ENCODE assay signal across 18 cellular contexts in the genomic region with DNA sequence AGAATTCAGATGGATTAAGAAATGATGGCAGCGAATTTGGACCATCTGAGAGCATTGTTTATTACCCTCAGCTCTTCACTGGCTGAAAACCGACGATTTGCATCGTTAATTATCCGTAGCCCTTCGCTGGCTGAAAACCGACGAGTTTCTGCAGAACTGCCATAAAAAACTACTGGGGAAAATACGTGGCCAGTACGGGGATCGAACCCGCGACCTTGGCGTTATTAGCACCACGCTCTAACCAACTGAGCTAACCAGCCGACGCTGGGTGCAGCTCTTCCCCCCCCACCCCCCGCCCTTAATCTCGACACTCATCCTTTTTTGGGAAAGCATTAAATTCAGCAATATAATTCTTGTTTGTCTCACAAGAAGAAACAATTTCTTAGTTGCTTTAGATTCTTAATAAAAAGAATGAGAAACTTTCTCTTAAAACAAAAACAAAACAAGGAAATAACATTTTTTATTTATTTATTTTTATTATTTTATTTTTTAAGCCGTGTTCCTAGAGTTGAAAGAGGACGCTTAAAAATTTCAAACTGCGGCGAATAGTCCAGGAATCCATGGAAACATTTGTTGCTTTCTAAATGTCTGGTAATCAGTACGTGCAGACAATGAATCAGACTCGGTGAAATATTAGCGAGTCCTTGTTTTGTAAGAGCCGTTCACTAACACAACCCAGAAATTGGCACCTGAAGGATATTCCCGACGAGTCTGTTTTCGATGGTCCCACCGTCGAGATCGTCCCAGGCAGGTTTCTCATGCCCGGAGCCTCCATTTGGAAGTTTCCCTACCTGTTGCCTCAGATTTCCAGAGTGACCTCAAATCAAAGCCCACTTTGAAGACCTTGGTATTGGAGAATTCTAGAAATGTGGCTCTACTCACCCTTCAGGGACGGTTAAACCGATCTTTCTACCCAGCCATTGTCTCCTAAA. TPM values are rescaled to one million over a fixed set of nuclear protein-coding genes. Genes with fewer than 3 reads are reported as not detected.
DNase-seq lines count a peak whose midpoint lies in the region; ATAC-seq, FAIRE-seq and TF ChIP-seq lines count a peak whose summit lies in the region.
"Had no signal": no experiment of that assay in that cellular context is flagged by ENCODE, and none has a peak within 500 bp of the region (broad histone marks: within the 10 kb centered on the region; RNA-seq: fewer than 3 reads in every experiment).

No MANE protein-coding gene starts in this region.

- TF ChIP-seq RAD21 in IMR-90 (IDR thresholded peaks at IDR 0.05; ENCODE audit: low read length) (no peak), H1 (IDR thresholded peaks at IDR 0.05 in 1 of 2, conservative IDR thresholded peaks at IDR 0.05 in 1 of 2; ENCODE audit: low read depth in 2 of 2, low read length in 2 of 2) (no peak)

- H2AK5ac ChIP-seq in IMR-90 (ENCODE audit: low read depth, low read length) (no peak overlapping the region), H1 (ENCODE audit: low read depth, low read length) (no peak overlapping the region)

- H4K91ac ChIP-seq in IMR-90 (ENCODE audit: insufficient read depth, low read depth, low read length): no peak overlapping the region
- no peak overlapping the region for H4K91ac ChIP-seq in H1 (replicated peaks; ENCODE audit: insufficient read length, low read length)

- 38% methylated on average over 20 of the region's 36 CpGs for WGBS in mammary epithelial cell (ENCODE audit: low coverage, missing lambda C conversion rate)
- WGBS in IMR-90 (ENCODE audit: extremely low coverage in 2 of 2, insufficient read length in 1 of 2), 2 experiments: 19% methylated on average over 13 of the region's 36 CpGs; no CpG with 5 or more reads in 1 of the 2 experiments
- 14% methylated on average over 36 of the region's 36 CpGs; no CpG with 5 or more reads in 1 of the 2 experiments for WGBS in H1 (ENCODE audit: extremely low coverage in 1 of 2, insufficient coverage in 1 of 2, insufficient read length in 1 of 2, insufficient replicate concordance in 2 of 2, low coverage in 1 of 2, low lambda C conversion rate in 2 of 2, missing lambda C conversion rate in 1 of 2), 2 experiments

- peaks cover 5% of the 10 kb centered on the region for H3K23me2 ChIP-seq in H1 (ENCODE audit: low read depth, low read length)

- H3K4ac ChIP-seq in IMR-90 (ENCODE audit: low read depth, low read length) (no peak overlapping the region), H1 (replicated peaks; ENCODE audit: insufficient read length, low read depth, low read length) (no peak overlapping the region)

- dilution Hi-C loops in mammary epithelial cell (cut with HindIII; ENCODE audit: low sequenced_read_pairs): no loop called here
- dilution Hi-C loops in IMR-90 (cut with HindIII; ENCODE audit: low sequenced_read_pairs, unreplicated experiment): no loop called here

- H3K4me2 ChIP-seq in mammary epithelial cell (ENCODE audit: insufficient read depth, low read depth, low read length) (peak overlapping the region; percentile 31), IMR-90 (ENCODE audit: low read depth, low read length) (0 out of 2 replicates have a peak overlapping the region, but pooled peaks have one; percentile 29), H1 (ENCODE audit: insufficient read depth in 1 of 2, low read depth in 2 of 2, low read length in 2 of 2) (peak overlapping the region; percentile 63 to 68)

- H2BK12ac ChIP-seq in H1 (ENCODE audit: low read depth, low read length): no peak overlapping the region

- CTCF ChIA-PET in mammary epithelial cell (lab: Charles Lee; ENCODE audit: low non-redundant PET): no interaction called here
- CTCF ChIA-PET in IMR-90 (lab: Yijun Ruan, JAX): no interaction called here
- CTCF ChIA-PET in H1 (lab: Charles Lee; ENCODE audit: partially characterized antibody): interaction anchor here (0.6 to 2.5 kb wide), 6 partner anchors 14 to 413 kb away, joined by 3 to 6 read pairs (median 4); partner anchors contain the start of gene POM121L2

- H3K56ac ChIP-seq in IMR-90 (ENCODE audit: extremely low read depth, insufficient read depth, low read length) (no peak overlapping the region), H1 (replicated peaks; ENCODE audit: insufficient read length, low read depth, low read length) (no peak overlapping the region)

- no TSS peak for BruUV-seq in mammary epithelial cell (replicated peaks; lab: Mats Ljungman, UMichigan)
- BruUV-seq in IMR-90 (replicated peaks; lab: Mats Ljungman, UMichigan): no TSS peak

- TF ChIP-seq CTCF in mammary epithelial cell (conservative IDR thresholded peaks at IDR 0.05 in 1 of 2, IDR thresholded peaks at IDR 0.05 in 1 of 2; ENCODE audit: extremely low read depth in 1 of 2, insufficient read depth in 1 of 2, low read depth in 1 of 2, low read length in 2 of 2): no peak
- TF ChIP-seq CTCF in breast epithelium (IDR thresholded peaks at IDR 0.05): no peak
- no peak for TF ChIP-seq CTCF in IMR-90 (conservative IDR thresholded peaks at IDR 0.05; ENCODE audit: low read depth, low read length)
- no peak for TF ChIP-seq CTCF in H1 (IDR thresholded peaks at IDR 0.05; ENCODE audit: control extremely low read depth in 1 of 3, insufficient read depth in 1 of 3, low read depth in 1 of 3, low read length in 3 of 3)

- H3K4me1 ChIP-seq in mammary epithelial cell (ENCODE audit: insufficient read depth, low read length) (peaks cover 8% of the 10 kb centered on the region), breast epithelium (no peaks in the 10 kb centered on the region), IMR-90 (ENCODE audit: control insufficient read depth, insufficient read depth, low read length) (no peaks in the 10 kb centered on the region), H1 (replicated peaks in 1 of 4; ENCODE audit: control insufficient read depth in 3 of 4, insufficient read depth in 4 of 4, low read length in 3 of 4) (no peaks in the 10 kb centered on the region)
- H3K4me1 ChIP-seq: left ventricle myocardium inferior had no signal

- H2BK20ac ChIP-seq in IMR-90 (ENCODE audit: low read depth, low read length) (no peak overlapping the region), H1 (ENCODE audit: low read length) (no peak overlapping the region)

- H4K8ac ChIP-seq in IMR-90 (ENCODE audit: low read depth in 2 of 2, low read length in 2 of 2): no peak overlapping the region
- no peak overlapping the region for H4K8ac ChIP-seq in H1 (ENCODE audit: extremely low read depth, insufficient read depth, low read length)

- H3K23ac ChIP-seq in IMR-90 (ENCODE audit: low read depth, low read length) (no peak overlapping the region), H1 (ENCODE audit: insufficient read length) (no peak overlapping the region)

- no peak for DNase-seq in mammary epithelial cell
- no peak for DNase-seq in breast epithelium (ENCODE audit: low spot score in 2 of 2)
- no peak for DNase-seq in IMR-90
- peak in 1 of 2 experiments; percentile 85 for DNase-seq in H1 (ENCODE audit: low read depth in 1 of 2, low spot score in 2 of 2)
- peak; percentile 50 for DNase-seq in stimulated activated CD8-positive, alpha-beta memory T cell treated with anti-CD3 and anti-CD28 coated beads, Interleukin-4, amount 100 ng/mL, for 48 hours
- no peak for DNase-seq in AML-193 (lab: John Stamatoyannopoulos, UW)
- no peak for DNase-seq in activated CD4-positive, alpha-beta T cell treated with anti-CD3 and anti-CD28 coated beads for 1 hour
- DNase-seq: activated CD4-positive, CD25-positive, alpha-beta regulatory T cell; CD8-positive, alpha-beta memory T cell; left ventricle myocardium inferior; NCI-H2029; stimulated activated CD4-positive, alpha-beta T cell treated with anti-CD3 and anti-CD28 coated beads, Interleukin-4, amount 100 ng/mL, for 1 hour; substantia nigra had no signal

- H3K9me3 ChIP-seq in mammary epithelial cell (replicated peaks; ENCODE audit: insufficient read depth, low read length): no peaks in the 10 kb centered on the region
- no peaks in the 10 kb centered on the region for H3K9me3 ChIP-seq in breast epithelium
- H3K9me3 ChIP-seq in IMR-90 (ENCODE audit: control insufficient read depth, insufficient read depth, low read length): no peaks in the 10 kb centered on the region
- H3K9me3 ChIP-seq in H1 (ENCODE audit: insufficient read depth in 2 of 2, low read depth in 1 of 2, low read length in 1 of 2): no peaks in the 10 kb centered on the region
- H3K9me3 ChIP-seq: left ventricle myocardium inferior had no signal

- H4K5ac ChIP-seq in IMR-90 (ENCODE audit: low read depth, low read length) (no peak overlapping the region), H1 (ENCODE audit: insufficient read length, low read depth, low read length) (no peak overlapping the region)

- H2BK120ac ChIP-seq in IMR-90 (ENCODE audit: low read depth, low read length): no peak overlapping the region
- no peak overlapping the region for H2BK120ac ChIP-seq in H1 (replicated peaks; ENCODE audit: low read depth, low read length)

- POLR2A ChIA-PET in IMR-90 (lab: Charles Lee; ENCODE audit: unreplicated experiment) (no interaction called here), H1 (lab: Charles Lee; ENCODE audit: partially characterized antibody) (interaction anchor here (1.1 to 1.4 kb wide), 2 partner anchors 21 to 532 kb away, joined by 3 to 7 read pairs; a partner anchor contains a TSS)

- H4K20me1 ChIP-seq in mammary epithelial cell (ENCODE audit: insufficient read depth, low read length) (no peaks in the 10 kb centered on the region), IMR-90 (ENCODE audit: insufficient read depth, low read length) (0 out of 2 replicates have a peak, but pooled peaks cover 3% of the 10 kb centered on the region), H1 (replicated peaks in 1 of 2; ENCODE audit: control insufficient read depth in 1 of 2, insufficient read depth in 2 of 2, low read length in 2 of 2) (no peaks in the 10 kb centered on the region)

- peak overlapping the region; percentile 63 for H2AFZ ChIP-seq in mammary epithelial cell (ENCODE audit: low read depth, low read length)
- no peak overlapping the region for H2AFZ ChIP-seq in IMR-90 (replicated peaks; ENCODE audit: low read length, poor library complexity)
- peak overlapping the region; percentile 89 for H2AFZ ChIP-seq in H1 (ENCODE audit: low read length)

- in situ Hi-C loops in mammary epithelial cell (cut with MboI; ENCODE audit: low sequenced_read_pairs in 2 of 2) (no loop called here), IMR-90 (cut with MboI; ENCODE audit: low sequenced_read_pairs) (no loop called here)

- H3K18ac ChIP-seq in IMR-90 (ENCODE audit: low read depth, low read length) (no peak overlapping the region), H1 (ENCODE audit: extremely low read depth, low read length) (no peak overlapping the region)

- H2BK5ac ChIP-seq in IMR-90 (ENCODE audit: low read depth, low read length, poor library complexity, severe bottlenecking): no peak overlapping the region
- no peak overlapping the region for H2BK5ac ChIP-seq in H1 (ENCODE audit: low read depth, low read length)

- H3K36me3 ChIP-seq in mammary epithelial cell (ENCODE audit: insufficient read depth, low read length) (no peaks in the 10 kb centered on the region), breast epithelium (no peaks in the 10 kb centered on the region), IMR-90 (ENCODE audit: control insufficient read depth, insufficient read depth, low read length) (no peaks in the 10 kb centered on the region), H1 (ENCODE audit: control insufficient read depth in 2 of 4, insufficient read depth in 4 of 4, low read length in 3 of 4) (no peaks in the 10 kb centered on the region)
- H3K36me3 ChIP-seq: left ventricle myocardium inferior had no signal

- TF ChIP-seq POLR2A in breast epithelium (IDR thresholded peaks at IDR 0.05) (no peak), IMR-90 (IDR thresholded peaks at IDR 0.05; ENCODE audit: low read depth, low read length) (no peak), H1 (IDR thresholded peaks at IDR 0.05; ENCODE audit: control extremely low read depth in 1 of 2, low read depth in 2 of 2, low read length in 2 of 2) (no peak)

- H3K27ac ChIP-seq in mammary epithelial cell (ENCODE audit: insufficient read depth, low read depth, low read length): no peak overlapping the region
- no peak overlapping the region for H3K27ac ChIP-seq in breast epithelium
- no peak overlapping the region for H3K27ac ChIP-seq in IMR-90 (ENCODE audit: insufficient read depth, low read length)
- no peak overlapping the region for H3K27ac ChIP-seq in H1 (ENCODE audit: low read depth, low read length)
- H3K27ac ChIP-seq: left ventricle myocardium inferior had no signal

- H3K9ac ChIP-seq in mammary epithelial cell (ENCODE audit: insufficient read depth, low read length) (no peak overlapping the region), IMR-90 (ENCODE audit: low read depth, low read length) (no peak overlapping the region), H1 (replicated peaks in 1 of 4; ENCODE audit: extremely low read depth in 1 of 4, low read depth in 3 of 4, low read length in 3 of 4) (peak overlapping the region in 2 of 4 experiments; percentile 20 to 56; a peak in 4 of 7 replicates)

- no peak overlapping the region for H3K14ac ChIP-seq in IMR-90 (replicated peaks; ENCODE audit: low read depth, low read length)
- no peak overlapping the region for H3K14ac ChIP-seq in H1 (ENCODE audit: insufficient read length)

- H3K79me2 ChIP-seq in mammary epithelial cell (ENCODE audit: insufficient read depth, low read length): no peaks in the 10 kb centered on the region
- H3K79me2 ChIP-seq in H1 (ENCODE audit: control insufficient read depth in 1 of 2, insufficient read depth in 2 of 2, low read length in 2 of 2): no peaks in the 10 kb centered on the region

- peak; percentile 88 for FAIRE-seq in H1 (lab: Jason Lieb, UNC)
- FAIRE-seq: colon, GM12892 had no signal

- intact Hi-C loops in mammary epithelial cell (cut with micrococcal nuclease): loop anchor here (10.0 kb wide), 1 partner anchor 60 kb away; no protein-coding TSS in a partner anchor
- intact Hi-C loops in breast epithelium (cut with DNase I; ENCODE audit: low total_unique reads): no loop called here
- intact Hi-C loops in IMR-90 (cut with micrococcal nuclease): no loop called here

- H3K27me3 ChIP-seq in mammary epithelial cell (ENCODE audit: insufficient read depth, low read length) (no peaks in the 10 kb centered on the region), breast epithelium (peaks cover 0 to 75% of the 10 kb centered on the region in 2 donors), IMR-90 (ENCODE audit: control insufficient read depth, insufficient read depth, low read length) (peaks cover 6% of the 10 kb centered on the region), H1 (replicated peaks in 1 of 4; ENCODE audit: control insufficient read depth in 3 of 4, extremely low read depth in 1 of 4, insufficient read depth in 3 of 4, low read length in 3 of 4) (peaks cover 0 to 3% (median 1%) of the 10 kb centered on the region in 4 experiments; a peak in 3 of 7 replicates)

- H2BK15ac ChIP-seq in IMR-90 (ENCODE audit: low read depth, low read length) (no peak overlapping the region), H1 (ENCODE audit: low read length) (no peak overlapping the region)

- H3K9me1 ChIP-seq in IMR-90 (ENCODE audit: insufficient read depth, low read length): no peaks in the 10 kb centered on the region; the same call in 1 of the 2 replicates

- H2AK9ac ChIP-seq in IMR-90 (replicated peaks; ENCODE audit: low read depth, low read length, poor library complexity): no peak overlapping the region

- ATAC-seq in IMR-90 (ENCODE audit: low read depth): peak; percentile 44; the same call in 1 of the 2 replicates
- no peak for ATAC-seq in HG03342 (IDR thresholded peaks at IDR 0.05; ENCODE audit: unreplicated experiment)
- ATAC-seq: activated naive CD4-positive, alpha-beta T cell treated with anti-CD3 and anti-CD28 coated beads, Interleukin-2, amount 50 U/mL, for 72 hours had no signal

- no peaks in the 10 kb centered on the region for H3K79me1 ChIP-seq in IMR-90 (ENCODE audit: low read depth in 1 of 2, low read length in 2 of 2)
- H3K79me1 ChIP-seq in H1 (ENCODE audit: low read depth, low read length): no peaks in the 10 kb centered on the region

- no peak for TF ChIP-seq EP300 in H1 (IDR thresholded peaks at IDR 0.05; ENCODE audit: borderline replicate concordance in 1 of 2, low read depth in 2 of 2, low read length in 2 of 2)

- H3K4me3 ChIP-seq in mammary epithelial cell (replicated peaks in 1 of 3; ENCODE audit: insufficient read depth in 1 of 3, low read depth in 2 of 3, low read length in 3 of 3): peak overlapping the region in 1 of 3 experiments; percentile 22
- H3K4me3 ChIP-seq in breast epithelium: no peak overlapping the region
- H3K4me3 ChIP-seq in IMR-90 (ENCODE audit: insufficient read depth, low read depth, low read length): no peak overlapping the region
- H3K4me3 ChIP-seq in H1 (ENCODE audit: extremely low read depth in 1 of 4, insufficient read depth in 2 of 4, low read depth in 3 of 4, low read length in 4 of 4): peak overlapping the region; percentile 58 to 72 (median 68)
- H3K4me3 ChIP-seq: left ventricle myocardium inferior had no signal

RNA-seq across cellular contexts. Expression of gene PRSS16, which starts 27.8 kb away (rescaled TPM):
- total RNA-seq in mammary epithelial cell: 10 to 100 TPM in 1 of 2 donors, 1 to 10 TPM in 1; 4.8 to 10.5 TPM
- 11.9 TPM for polyA plus RNA-seq in mammary epithelial cell
- 22.5 TPM for polyA minus RNA-seq in mammary epithelial cell
- 10 to 100 TPM in 2 of 3 donors, under 1 TPM in 1; 0.80 to 31.0 (median 12.8) TPM for total RNA-seq in breast epithelium
- total RNA-seq in IMR-90 (2012; rRNA removed): not detected in 2 replicates
- 0.14 and 0.39 TPM in 2 replicates for polyA plus RNA-seq in IMR-90 (2012; rRNA removed)
- polyA plus RNA-seq in IMR-90 (2012; cell fraction: cytosol; rRNA removed): 0.22 TPM in 2 replicates
- 0.82 and 1.1 TPM in 2 replicates for polyA plus RNA-seq in IMR-90 (2012; cell fraction: nucleus; rRNA removed; ENCODE audit: low replicate concordance)
- total RNA-seq in H1 (2021; fragmentation: NEBNext Ultra II Directional; extraction: Animal tissue kit (Norgen Biotek cat#: 25700)): 19.2 and 20.2 TPM in 2 replicates
- 38.9 and 39.6 TPM in 2 replicates for polyA plus RNA-seq in H1 (2011; rRNA removed)
- polyA plus RNA-seq in H1 (2011; cell fraction: cytosol; rRNA removed): 48.8 TPM
- polyA plus RNA-seq in H1 (2011; cell fraction: nucleus; rRNA removed): 23.7 TPM
- 15.7 to 20.6 TPM (median 19.8 TPM) in 4 replicates for polyA plus RNA-seq in H1 (2012, experiment 1 of 2)
- 23.1 TPM for polyA plus RNA-seq in H1 (2012, experiment 2 of 2)
- 15.2 TPM for polyA plus RNA-seq in H1 (2013, experiment 1 of 2)
- 16.0 TPM for polyA plus RNA-seq in H1 (2013, experiment 2 of 2)
- 27.4 and 34.3 TPM in 2 replicates for polyA minus RNA-seq in H1 (2011; rRNA and poly(A)+ RNA removed)
- 5.1 TPM for polyA minus RNA-seq in H1 (2011; cell fraction: cytosol; rRNA and poly(A)+ RNA removed)
- 11.7 TPM for polyA minus RNA-seq in H1 (2011; cell fraction: nucleus; rRNA and poly(A)+ RNA removed)
- total RNA-seq: osteocyte had no signal

RNA-seq across cellular contexts. Expression of gene POM121L2, which starts 36.8 kb away (rescaled TPM):
- total RNA-seq in mammary epithelial cell: not detected
- not detected for polyA plus RNA-seq in mammary epithelial cell
- not detected for polyA minus RNA-seq in mammary epithelial cell
- total RNA-seq in breast epithelium: not detected
- total RNA-seq in IMR-90 (2012; rRNA removed): not detected in 2 replicates
- polyA plus RNA-seq in IMR-90 (2012; rRNA removed): not detected in 2 replicates
- not detected in 2 replicates for polyA plus RNA-seq in IMR-90 (2012; cell fraction: cytosol; rRNA removed)
- not detected in 2 replicates for polyA plus RNA-seq in IMR-90 (2012; cell fraction: nucleus; rRNA removed; ENCODE audit: low replicate concordance)
- 0.09 and 0.17 TPM in 2 replicates for total RNA-seq in H1 (2021; fragmentation: NEBNext Ultra II Directional; extraction: Animal tissue kit (Norgen Biotek cat#: 25700))
- 0.05 TPM in 2 replicates for polyA plus RNA-seq in H1 (2011; rRNA removed)
- polyA plus RNA-seq in H1 (2011; cell fraction: cytosol; rRNA removed): 0.03 TPM
- 0.13 TPM for polyA plus RNA-seq in H1 (2011; cell fraction: nucleus; rRNA removed)
- polyA plus RNA-seq in H1 (2012, experiment 1 of 2): 0.05 to 0.11 TPM in 2 of 4 replicates, not detected in the others
- 0.09 TPM for polyA plus RNA-seq in H1 (2012, experiment 2 of 2)
- polyA plus RNA-seq in H1 (2013, experiment 1 of 2): 0.08 TPM
- 0.11 TPM for polyA plus RNA-seq in H1 (2013, experiment 2 of 2)
- 0.16 TPM in 1 of 2 replicates, not detected in the other for polyA minus RNA-seq in H1 (2011; rRNA and poly(A)+ RNA removed)
- not detected for polyA minus RNA-seq in H1 (2011; cell fraction: cytosol; rRNA and poly(A)+ RNA removed)
- polyA minus RNA-seq in H1 (2011; cell fraction: nucleus; rRNA and poly(A)+ RNA removed): not detected
- total RNA-seq: activated naive CD4-positive, alpha-beta T cell treated with anti-CD3 and anti-CD28 coated beads, Interleukin-2, amount 50 U/mL, for 72 hours; CD8-positive, alpha-beta memory T cell; left ventricle myocardium inferior; osteocyte had no signal
- polyA plus RNA-seq: CD8-positive, alpha-beta memory T cell had no signal

Comparison
In these comparisons a context has a peak if more than half of its experiments do, and no peak if none do; other contexts are left out.
1. H3K4me3 ChIP-seq: peak in H1 (4 of 4); none in breast epithelium (0 of 3) and IMR-90 (single experiment).
2. Peak in every context shown above with its lines, with median percentiles within 50 percentile points of each other: H3K4me2 ChIP-seq.